Comparison of ENCODE assay signal across 1 cellular context in the genomic region with DNA sequence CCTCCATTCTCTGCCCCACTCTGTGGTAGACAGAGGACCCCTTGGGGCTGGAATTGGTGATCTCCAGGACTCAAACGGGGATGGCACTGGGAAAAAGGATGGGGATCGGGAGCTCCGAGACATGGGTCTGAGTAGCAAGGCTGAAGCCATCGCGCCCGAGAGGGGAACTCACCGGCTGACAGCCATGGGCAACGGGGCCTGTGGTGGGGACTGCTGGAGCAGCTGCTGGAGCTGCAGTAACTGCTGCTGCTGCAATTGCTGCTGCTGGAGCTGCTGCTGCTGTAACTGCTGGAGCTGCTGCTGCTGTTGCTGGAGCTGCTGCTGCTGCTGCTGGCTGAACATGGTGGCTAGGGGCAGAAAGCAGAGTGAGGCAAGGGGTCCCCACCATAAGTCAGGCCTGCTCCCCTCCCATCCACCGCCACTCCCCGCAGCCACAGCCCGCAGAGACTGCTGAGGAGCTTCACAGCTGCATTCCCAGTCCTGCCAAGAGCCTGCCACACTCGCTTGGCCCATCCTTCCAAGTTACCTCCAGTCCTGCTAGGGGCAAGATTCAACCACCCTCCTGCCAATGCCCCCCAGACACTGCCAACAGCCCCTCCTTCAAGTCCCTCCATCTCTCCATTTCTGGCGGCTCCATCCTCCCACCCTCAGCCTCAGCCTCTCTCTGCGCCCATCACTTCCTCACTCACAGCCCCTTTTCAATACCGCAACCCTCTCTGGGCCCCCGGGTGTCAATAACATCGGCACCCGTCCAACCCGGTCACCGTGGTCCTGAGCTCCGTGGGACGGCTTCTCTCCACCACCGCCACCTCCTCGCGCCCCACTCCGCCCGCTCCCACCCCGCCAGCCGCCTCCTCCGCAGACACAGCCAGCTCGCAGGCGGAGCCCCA.
TF ChIP-seq lines count a peak whose summit lies in the region.

No MANE protein-coding gene starts in this region.

TF ChIP-seq in endothelial cell of umbilical vein, 7 proteins besides CTCF, POLR2A, EP300 and RAD21 (continued from another document):
- TF ChIP-seq, protein P1, sequence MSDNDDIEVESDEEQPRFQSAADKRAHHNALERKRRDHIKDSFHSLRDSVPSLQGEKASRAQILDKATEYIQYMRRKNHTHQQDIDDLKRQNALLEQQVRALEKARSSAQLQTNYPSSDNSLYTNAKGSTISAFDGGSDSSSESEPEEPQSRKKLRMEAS (IDR thresholded peaks at IDR 0.05; ENCODE audit: insufficient read depth, insufficient read length): no peak
- no peak for TF ChIP-seq MYC (IDR thresholded peaks at IDR 0.05; ENCODE audit: low read depth, low read length)
